In genomic region chr12:45623221-45623620, GRCh38 we compare ENCODE assay signal across 1 cellular context.
TF ChIP-seq lines count a peak whose summit lies in the region.

No MANE protein-coding gene starts in this region.

TF ChIP-seq in H1, 55 proteins besides CTCF, POLR2A, EP300 and RAD21 (continued from another document):
- TF ChIP-seq CHD7 (IDR thresholded peaks at IDR 0.05; ENCODE audit: insufficient replicate concordance, low read length) (no peak), TCF12 (IDR thresholded peaks at IDR 0.05; ENCODE audit: low read depth, low read length) (no peak), SIRT6 (IDR thresholded peaks at IDR 0.05; ENCODE audit: low read length) (no peak), SIX5 (IDR thresholded peaks at IDR 0.05; ENCODE audit: low read depth, low read length) (no peak), SUZ12 (IDR thresholded peaks at IDR 0.05; ENCODE audit: low read length) (no peak), CHD2 (IDR thresholded peaks at IDR 0.05; ENCODE audit: low read length) (no peak), ASH2L (IDR thresholded peaks at IDR 0.05; ENCODE audit: low read length) (no peak), BRCA1 (IDR thresholded peaks at IDR 0.05; ENCODE audit: low read depth, low read length) (no peak), PHF8 (conservative IDR thresholded peaks at IDR 0.05; ENCODE audit: low read depth, low read length) (no peak), USF2 (IDR thresholded peaks at IDR 0.05; ENCODE audit: low read length) (no peak)
